12 cellular contexts compared by ENCODE assay signal in genomic region chr6:148693882-148694484, GRCh38. TPM values are rescaled to one million over a fixed set of nuclear protein-coding genes. Genes with fewer than 3 reads are reported as not detected.
DNase-seq lines count a peak whose midpoint lies in the region; ATAC-seq and TF ChIP-seq lines count a peak whose summit lies in the region.
"Had no signal": no experiment of that assay in that cellular context is flagged by ENCODE, and none has a peak within 500 bp of the region (broad histone marks: within the 10 kb centered on the region; RNA-seq: fewer than 3 reads in every experiment).

No MANE protein-coding gene starts in this region.

- peaks cover 2% of the 10 kb centered on the region for H3K27me3 Mint-ChIP-seq in activated T-cell treated with anti-CD3 and anti-CD28 coated beads, Interleukin-2, amount 50 U/mL, for 24 hours
- H3K27me3 Mint-ChIP-seq in activated naive CD4-positive, alpha-beta T cell treated with anti-CD3 and anti-CD28 coated beads, Interleukin-2, amount 10 ng/mL, durations not matched to agents 7 days and 5 days, result peaks cover 7% of the 10 kb centered on the region
- H3K27me3 Mint-ChIP-seq: CD4-positive, CD25-positive, alpha-beta regulatory T cell had no signal

- CTCF ChIA-PET in activated naive CD4-positive, alpha-beta T cell treated with anti-CD3 and anti-CD28 coated beads, Interleukin-2, amount 10 ng/mL, durations not matched to agents 7 days and 5 days (lab: Charles Lee), result no interaction called here

- no peak overlapping the region for H3K4me3 Mint-ChIP-seq in activated T-cell treated with anti-CD3 and anti-CD28 coated beads, Interleukin-2, amount 50 U/mL, for 24 hours
- no peak overlapping the region for H3K4me3 Mint-ChIP-seq in activated naive CD4-positive, alpha-beta T cell treated with anti-CD3 and anti-CD28 coated beads, Interleukin-2, amount 10 ng/mL, durations not matched to agents 7 days and 5 days
- H3K4me3 Mint-ChIP-seq: brain; CD4-positive, CD25-positive, alpha-beta regulatory T cell had no signal

- no peak overlapping the region for H3K27ac Mint-ChIP-seq in activated T-cell treated with anti-CD3 and anti-CD28 coated beads, Interleukin-2, amount 50 U/mL, for 24 hours
- H3K27ac Mint-ChIP-seq in activated naive CD4-positive, alpha-beta T cell treated with anti-CD3 and anti-CD28 coated beads, Interleukin-2, amount 10 ng/mL, durations not matched to agents 7 days and 5 days, result no peak overlapping the region
- H3K27ac Mint-ChIP-seq: brain had no signal

- peak; percentile 34 for DNase-seq in GM10266 (ENCODE audit: extremely low spot score)
- DNase-seq in germinal center (ENCODE audit: low spot score), result peak; percentile 11
- no peak for DNase-seq in activated CD4-positive, alpha-beta T cell treated with anti-CD3 and anti-CD28 coated beads for 1 hour
- no peak for DNase-seq in lower leg skin (ENCODE audit: low spot score in 2 of 2)
- DNase-seq in activated T-cell treated with anti-CD3 and anti-CD28 coated beads, Interleukin-2, amount 50 U/mL, for 24 hours, result no peak
- DNase-seq in activated naive CD4-positive, alpha-beta T cell treated with anti-CD3 and anti-CD28 coated beads, Interleukin-2, amount 10 ng/mL, durations not matched to agents 7 days and 5 days, result no peak
- DNase-seq: CD4-positive, CD25-positive, alpha-beta regulatory T cell; NCI-H2081 treated with DMSO at 0.1 percent for 48 hours; right lobe of liver had no signal

- 90 to 95% methylated on average over 3 of the region's 3 CpGs for WGBS in lower leg skin, 2 donors

- TF ChIP-seq POLR2A in lower leg skin (IDR thresholded peaks at IDR 0.05), result no peak

- no peaks in the 10 kb centered on the region for H3K9me3 Mint-ChIP-seq in activated T-cell treated with anti-CD3 and anti-CD28 coated beads, Interleukin-2, amount 50 U/mL, for 24 hours
- no peaks in the 10 kb centered on the region for H3K9me3 Mint-ChIP-seq in activated naive CD4-positive, alpha-beta T cell treated with anti-CD3 and anti-CD28 coated beads, Interleukin-2, amount 10 ng/mL, durations not matched to agents 7 days and 5 days

- H3K4me1 Mint-ChIP-seq in activated T-cell treated with anti-CD3 and anti-CD28 coated beads, Interleukin-2, amount 50 U/mL, for 24 hours (ENCODE audit: low read depth), result no peaks in the 10 kb centered on the region
- no peaks in the 10 kb centered on the region for H3K4me1 Mint-ChIP-seq in activated naive CD4-positive, alpha-beta T cell treated with anti-CD3 and anti-CD28 coated beads, Interleukin-2, amount 10 ng/mL, durations not matched to agents 7 days and 5 days
- H3K4me1 Mint-ChIP-seq: brain; CD4-positive, CD25-positive, alpha-beta regulatory T cell had no signal

- TF ChIP-seq CTCF in GM10266 (IDR thresholded peaks at IDR 0.05; ENCODE audit: control insufficient read depth, insufficient read depth, low read depth, missing control alignments) (no peak), lower leg skin (IDR thresholded peaks at IDR 0.05) (no peak)

- intact Hi-C loops in lower leg skin (cut with DNase I; ENCODE audit: low total_unique reads), result no loop called here

- no peak overlapping the region for H3K4me3 ChIP-seq in lower leg skin (ENCODE audit: low read depth, poor library complexity, severe bottlenecking)
- H3K4me3 ChIP-seq: right lobe of liver had no signal

- ATAC-seq in GM21526 (IDR thresholded peaks at IDR 0.05; ENCODE audit: low FRiP score, unreplicated experiment) (peak; percentile 79), HG03571 (IDR thresholded peaks at IDR 0.05; ENCODE audit: unreplicated experiment) (peak; percentile 68)
- ATAC-seq: right lobe of liver had no signal

- no peaks in the 10 kb centered on the region for H3K36me3 Mint-ChIP-seq in activated T-cell treated with anti-CD3 and anti-CD28 coated beads, Interleukin-2, amount 50 U/mL, for 24 hours (ENCODE audit: low read depth)
- no peaks in the 10 kb centered on the region for H3K36me3 Mint-ChIP-seq in activated naive CD4-positive, alpha-beta T cell treated with anti-CD3 and anti-CD28 coated beads, Interleukin-2, amount 10 ng/mL, durations not matched to agents 7 days and 5 days
- H3K36me3 Mint-ChIP-seq: brain; CD4-positive, CD25-positive, alpha-beta regulatory T cell had no signal

RNA-seq across cellular contexts. Expression of gene UST, which starts 52.8 kb away (rescaled TPM):
- 10 to 100 TPM; 12.2 to 21.7 (median 17.7) TPM for total RNA-seq in lower leg skin

Comparison
In these comparisons a context has a peak if more than half of its experiments do, and no peak if none do; other contexts are left out.
1. DNase-seq: peak in GM10266 (single experiment) and germinal center (single experiment); none in activated CD4-positive, alpha-beta T cell treated with anti-CD3 and anti-CD28 coated beads for 1 hour (single experiment), lower leg skin (0 of 2), activated T-cell treated with anti-CD3 and anti-CD28 coated beads, Interleukin-2, amount 50 U/mL, for 24 hours (single experiment) and activated naive CD4-positive, alpha-beta T cell treated with anti-CD3 and anti-CD28 coated beads, Interleukin-2, amount 10 ng/mL, durations not matched to agents 7 days and 5 days (single experiment).